ENCODE assay signal across 14 cellular contexts in the genomic region with DNA sequence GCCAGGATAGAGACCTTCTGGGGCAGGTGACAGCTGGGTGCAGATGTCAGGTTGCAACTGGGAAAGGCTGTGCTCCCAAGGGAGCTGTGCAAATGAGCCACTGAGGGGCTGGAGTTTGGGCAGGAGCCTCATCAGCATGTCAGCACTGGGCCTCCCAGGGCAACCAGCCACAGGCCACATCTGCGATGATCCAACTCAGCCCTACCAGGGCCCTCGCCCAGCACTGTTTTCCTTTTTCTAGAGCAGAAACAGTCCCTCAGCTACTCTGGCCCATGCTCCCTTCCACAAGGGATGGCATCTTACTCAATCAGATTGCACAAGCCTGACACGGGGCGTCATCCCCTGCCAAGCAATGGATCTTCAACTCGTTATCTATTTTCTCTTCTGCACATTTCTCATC. TPM values are rescaled to one million over a fixed set of nuclear protein-coding genes. Genes with fewer than 3 reads are reported as not detected.
DNase-seq lines count a peak whose midpoint lies in the region; ATAC-seq and TF ChIP-seq lines count a peak whose summit lies in the region.
"Had no signal": no experiment of that assay in that cellular context is flagged by ENCODE, and none has a peak within 500 bp of the region (broad histone marks: within the 10 kb centered on the region; RNA-seq: fewer than 3 reads in every experiment).

No MANE protein-coding gene starts in this region.

- WGBS in spleen, 5 donors = 50 to 77% (median 66%) methylated on average over 5 of the region's 5 CpGs

- BruUV-seq in OCI-LY7 (replicated peaks; lab: Mats Ljungman, UMichigan) = TSS peak; percentile 5

- H3K9me3 ChIP-seq in OCI-LY7 (ENCODE audit: low read length) (no peaks in the 10 kb centered on the region), spleen (no peaks in the 10 kb centered on the region)
- H3K9me3 ChIP-seq: SK-N-SH had no signal

- peaks cover 56% of the 10 kb centered on the region for H3K36me3 ChIP-seq in OCI-LY7 (ENCODE audit: insufficient read depth, low read length)
- H3K36me3 ChIP-seq in spleen = peaks cover 0 to 100% (median 81%) of the 10 kb centered on the region in 6 donors

- peak overlapping the region; percentile 82 for H3K4me2 ChIP-seq in OCI-LY7 (ENCODE audit: low read length)
- H3K4me2 ChIP-seq: SK-N-SH had no signal

- DNase-seq in GOT3 (lab: John Stamatoyannopoulos, UW) (peak; percentile 25), OCI-LY7 (ENCODE audit: low spot score) (peak; percentile 66), cardiac septum (ENCODE audit: low spot score) (peak; percentile 64), spleen (no peak), OCI-M2 (lab: John Stamatoyannopoulos, UW; ENCODE audit: unreplicated experiment) (no peak)
- DNase-seq: activated naive CD8-positive, alpha-beta T cell treated with anti-CD3 and anti-CD28 coated beads, Interleukin-2, amount 50 U/mL, for 24 hours; DMS79; effector CD8-positive, alpha-beta T cell; NCI-H446; SK-N-SH; stimulated activated CD4-positive, alpha-beta T cell treated with anti-CD3 and anti-CD28 coated beads, Interleukin-2, amount 100 ng/mL, for 24 hours had no signal

- no peaks in the 10 kb centered on the region for H3K27me3 ChIP-seq in spleen (replicated peaks in 1 of 7)

- H4K20me1 ChIP-seq in OCI-LY7 (ENCODE audit: insufficient read depth, low read length) = no peaks in the 10 kb centered on the region

- H3K4me3 ChIP-seq in OCI-LY7 (ENCODE audit: low read depth, low read length, poor library complexity, severe bottlenecking) (peak overlapping the region; percentile 1), spleen (no peak overlapping the region)

- no peak for TF ChIP-seq POLR2A in spleen (IDR thresholded peaks at IDR 0.05)

- intact Hi-C loops in OCI-LY7 (cut with micrococcal nuclease; ENCODE audit: unreplicated experiment) = loop anchor here (5.0 to 10.0 kb wide), 3 partner anchors 113 to 340 kb away; a partner anchor contains a TSS
- intact Hi-C loops in cardiac septum (cut with DNase I) = no loop called here
- intact Hi-C loops in spleen (cut with DNase I; ENCODE audit: low total_unique reads) = no loop called here

- POLR2A ChIA-PET in OCI-LY7 (lab: Charles Lee) = interaction anchor here (0.5 to 4.8 kb wide), 12 partner anchors 10 to 1608 kb away, joined by 3 to 37 read pairs (median 5); a partner anchor contains a TSS

- no peak overlapping the region for H2AFZ ChIP-seq in OCI-LY7 (ENCODE audit: low read length)

- H3K27ac ChIP-seq in OCI-LY7 (ENCODE audit: low read depth, low read length, poor library complexity, severe bottlenecking) (peak overlapping the region; percentile 96), spleen (peak overlapping the region in 5 of 8 donors; percentile 3 to 88 (median 80))

- CTCF ChIA-PET in OCI-LY7 (lab: Charles Lee; ENCODE audit: unreplicated experiment) = interaction anchor here (0.9 to 2.3 kb wide), 4 partner anchors 12 to 234 kb away, joined by 3 to 10 read pairs (median 5); no protein-coding TSS in a partner anchor

- H3K4me1 ChIP-seq in OCI-LY7 (ENCODE audit: insufficient read depth, low read length, poor library complexity, severe bottlenecking) = peaks cover 65% of the 10 kb centered on the region
- H3K4me1 ChIP-seq in spleen = peaks cover 8 to 78% (median 47%) of the 10 kb centered on the region in 6 donors

- ATAC-seq in GM18498 (IDR thresholded peaks at IDR 0.05; ENCODE audit: unreplicated experiment) (no peak), GM21367 (IDR thresholded peaks at IDR 0.05; ENCODE audit: unreplicated experiment) (no peak)
- ATAC-seq: activated naive CD8-positive, alpha-beta T cell treated with anti-CD3 and anti-CD28 coated beads, Interleukin-2, amount 50 U/mL, for 24 hours had no signal

- no peaks in the 10 kb centered on the region for H3K79me2 ChIP-seq in OCI-LY7 (ENCODE audit: insufficient read depth, low read depth, low read length)

- TF ChIP-seq CTCF in OCI-LY7 (conservative IDR thresholded peaks at IDR 0.05; ENCODE audit: low read length) = no peak
- TF ChIP-seq CTCF in spleen (IDR thresholded peaks at IDR 0.05 in 8 of 11, conservative IDR thresholded peaks at IDR 0.05 in 3 of 11) = no peak

- H3K9me2 ChIP-seq in OCI-LY7 (ENCODE audit: insufficient read depth, low read length) = no peaks in the 10 kb centered on the region
- H3K9me2 ChIP-seq: SK-N-SH had no signal

RNA-seq across cellular contexts. Expression of a gene that starts 24.8 kb away (rescaled TPM):
- not detected in 2 replicates for total RNA-seq in OCI-LY7 (2014; rRNA removed; shearing (Covaris generic))
- total RNA-seq in OCI-LY7 (2022) (not detected in 2 replicates), cardiac septum (0.30 TPM), spleen (under 1 TPM in 6 of 7 donors, not detected in 1; 0.34 to 0.73 (median 0.47) TPM)
- under 1 TPM; 0.19 to 0.49 (median 0.39) TPM for polyA plus RNA-seq in spleen
- total RNA-seq: neural crest cell had no signal

Comparison
In these comparisons a context has a peak if more than half of its experiments do, and no peak if none do; other contexts are left out.
1. DNase-seq: peak in GOT3 (single experiment), OCI-LY7 (single experiment) and cardiac septum (single experiment); none in spleen (single experiment) and OCI-M2 (single experiment).